24 cellular contexts compared by ENCODE assay signal in genomic region chr12:130703733-130704375, GRCh38. TPM values are rescaled to one million over a fixed set of nuclear protein-coding genes. Genes with fewer than 3 reads are reported as not detected.
"Had no signal": no experiment of that assay in that cellular context is flagged by ENCODE, and none has a peak within 500 bp of the region (broad histone marks: within the 10 kb centered on the region; RNA-seq: fewer than 3 reads in every experiment).

No MANE protein-coding gene starts in this region.

- H3K36me3 ChIP-seq: heart right ventricle, lower lobe of right lung, pancreas, right lobe of liver, stomach, suprapubic skin, tibial nerve had no signal

- DNase-seq: activated CD4-positive, alpha-beta T cell treated with anti-CD3 and anti-CD28 coated beads, Interleukin-2, amount 50 U/mL, for 4 hours; activated naive CD4-positive, alpha-beta T cell treated with anti-CD3 and anti-CD28 coated beads for 36 hours; activated naive CD8-positive, alpha-beta T cell treated with anti-CD3 and anti-CD28 coated beads, Interleukin-2, amount 10 ng/mL, durations not matched to agents 7 days and 5 days; activated T-cell treated with anti-CD3 and anti-CD28 coated beads, Interleukin-2, amount 50 U/mL, for 48 hours; amniotic stem cell; cerebellar nuclear complex; cortex of kidney; heart right ventricle; naive thymus-derived CD4-positive, alpha-beta T cell; right lobe of liver; small intestine; stomach; T-helper 1 cell; T-helper 9 cell had no signal

- ATAC-seq: heart right ventricle; left lobe of liver; lower lobe of right lung; naive thymus-derived CD4-positive, alpha-beta T cell; pancreas; stimulated activated memory B cell treated with anti-CD40 and anti-IgM and Interleukin-4, amounts not matched to agents 10 μg/mL and 1 μg/mL and 100 μg/mL, for 72 hours; WTC11 had no signal

- H3K27me3 ChIP-seq: pancreas, right lobe of liver had no signal

- H3K27ac ChIP-seq: heart right ventricle, lower lobe of right lung, pancreas, right lobe of liver, stomach, suprapubic skin, tibial nerve had no signal

- H3K4me3 ChIP-seq: heart right ventricle, lower lobe of right lung, pancreas, right lobe of liver, stomach, suprapubic skin, tibial nerve had no signal

- H3K9me3 ChIP-seq: heart right ventricle, lower lobe of right lung, pancreas, right lobe of liver, stomach, suprapubic skin, tibial nerve had no signal

- H3K4me1 ChIP-seq: heart right ventricle, lower lobe of right lung, pancreas, right lobe of liver, stomach, suprapubic skin, tibial nerve had no signal

RNA-seq across cellular contexts. Expression of gene RIMBP2, which starts 12.2 kb away (rescaled TPM):
- total RNA-seq: activated CD8-positive, alpha-beta memory T cell treated with anti-CD3 and anti-CD28 coated beads for 36 hours; activated naive CD4-positive, alpha-beta T cell treated with anti-CD3 and anti-CD28 coated beads for 36 hours; activated naive CD8-positive, alpha-beta T cell treated with anti-CD3 and anti-CD28 coated beads, Interleukin-2, amount 10 ng/mL, durations not matched to agents 7 days and 5 days; bronchial epithelial cell; fibroblast of villous mesenchyme; left lobe of liver had no signal
